ENCODE assay signal across 8 cellular contexts in the genomic region with DNA sequence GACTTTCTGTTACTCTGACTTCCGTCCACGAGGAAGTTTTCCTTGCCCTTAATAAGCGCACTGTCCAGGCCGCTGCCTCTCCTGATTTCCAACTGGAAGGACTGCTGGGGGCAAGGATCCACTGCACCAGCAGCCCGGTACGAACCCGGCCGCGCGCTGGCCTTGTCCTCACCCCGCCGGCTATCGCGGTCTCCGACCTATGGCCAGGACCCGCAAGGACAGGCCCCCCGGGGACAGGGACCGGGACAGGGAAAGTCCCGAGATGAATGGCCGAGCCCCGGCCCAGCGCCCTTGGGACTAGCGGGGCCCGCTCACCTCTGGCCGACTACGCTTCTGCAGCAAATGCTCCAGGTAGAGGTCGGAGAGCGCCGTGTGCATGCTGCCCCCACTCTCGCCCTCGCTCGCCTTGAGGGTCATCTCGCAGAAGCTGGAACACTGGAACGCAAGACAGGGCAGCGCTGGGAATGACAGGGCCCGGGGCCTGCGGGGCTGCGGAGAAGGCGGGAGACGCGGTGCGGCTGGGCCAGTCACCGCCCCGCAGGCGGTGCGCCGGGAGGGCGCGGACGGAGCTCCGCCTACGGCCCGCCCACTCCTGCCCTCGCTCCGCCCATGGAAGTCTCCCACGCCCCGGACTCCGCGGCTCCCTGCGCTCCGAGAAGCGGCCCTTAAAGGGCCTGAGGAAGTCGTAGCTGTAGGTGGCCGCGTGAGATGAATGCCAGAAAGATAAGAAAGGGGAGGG. TPM values are rescaled to one million over a fixed set of nuclear protein-coding genes. Genes with fewer than 3 reads are reported as not detected.
DNase-seq lines count a peak whose midpoint lies in the region; ATAC-seq, FAIRE-seq and TF ChIP-seq lines count a peak whose summit lies in the region.

TSS of gene MPP1 (minus strand) at position 529 of the 739 bp plus-strand sequence. CDS start at position 417, 112 bp downstream.

- FAIRE-seq in astrocyte (lab: Jason Lieb, UNC) = no peak

- DNase-seq in H7 = peak; percentile 91
- DNase-seq in MM.1S = peak; percentile 66
- peak; percentile 35 for DNase-seq in T1000 (lab: John Stamatoyannopoulos, UW)
- peak; percentile 52 for DNase-seq in astrocyte (ENCODE audit: low read depth)
- DNase-seq in hepatocyte (ENCODE audit: low spot score) = peak; percentile 86
- peak; percentile 87 for DNase-seq in retina
- DNase-seq in aorta = peak; percentile 81 to 89

- no peaks in the 10 kb centered on the region for H4K20me1 ChIP-seq in MM.1S (ENCODE audit: insufficient read depth, low read length)
- H4K20me1 ChIP-seq in astrocyte (ENCODE audit: insufficient read depth, low read length) = no peaks in the 10 kb centered on the region
- no peaks in the 10 kb centered on the region for H4K20me1 ChIP-seq in hepatocyte (ENCODE audit: insufficient read depth, poor library complexity, severe bottlenecking)

- no peak within 1 kb of the TSS for H3K27ac Mint-ChIP-seq in astrocyte (ENCODE audit: unreplicated experiment)

- peak within 1 kb of the TSS; percentile 84 for H2AFZ ChIP-seq in MM.1S (ENCODE audit: low read length)
- H2AFZ ChIP-seq in astrocyte (ENCODE audit: low read depth, low read length) = peak within 1 kb of the TSS; percentile 80
- peak within 1 kb of the TSS; percentile 54 for H2AFZ ChIP-seq in hepatocyte

- H3K4me1 Mint-ChIP-seq in astrocyte (ENCODE audit: low read depth, unreplicated experiment) = peaks cover 3% of the 10 kb centered on the region

- H3K79me2 ChIP-seq in MM.1S (ENCODE audit: low read length) = peaks cover 29% of the 10 kb centered on the region; the same call in 1 of the 2 replicates
- H3K79me2 ChIP-seq in astrocyte (ENCODE audit: insufficient read depth, low read length) = no peaks in the 10 kb centered on the region
- H3K79me2 ChIP-seq in hepatocyte = peaks cover 3% of the 10 kb centered on the region

- intact Hi-C loops in aorta (cut with DNase I) = no loop called here

- no peaks in the 10 kb centered on the region for H3K9me2 ChIP-seq in MM.1S (replicated peaks; ENCODE audit: insufficient read depth, low read length)
- H3K9me2 ChIP-seq in hepatocyte (replicated peaks; ENCODE audit: insufficient read depth) = no peaks in the 10 kb centered on the region

- H3K9me3 Mint-ChIP-seq in astrocyte (ENCODE audit: unreplicated experiment) = peaks cover 6% of the 10 kb centered on the region

- H3K4me1 ChIP-seq in MM.1S (ENCODE audit: low read length) (peaks cover 7% of the 10 kb centered on the region), astrocyte (ENCODE audit: insufficient read depth, low read length) (peaks cover 5% of the 10 kb centered on the region), hepatocyte (ENCODE audit: insufficient read depth) (peaks cover 7% of the 10 kb centered on the region), aorta (ENCODE audit: control insufficient read depth in 1 of 2, insufficient read depth in 2 of 2, low read length in 2 of 2) (peaks cover 0 to 1% of the 10 kb centered on the region in 2 donors)

- no peaks in the 10 kb centered on the region for H3K36me3 ChIP-seq in H7 (replicated peaks; ENCODE audit: control insufficient read depth, insufficient read depth, low read length)
- no peaks in the 10 kb centered on the region for H3K36me3 ChIP-seq in MM.1S (replicated peaks; ENCODE audit: insufficient read depth, low read length)
- H3K36me3 ChIP-seq in astrocyte (ENCODE audit: insufficient read depth, low read length) = no peaks in the 10 kb centered on the region
- H3K36me3 ChIP-seq in hepatocyte (replicated peaks; ENCODE audit: insufficient read depth, low read depth) = no peaks in the 10 kb centered on the region
- no peaks in the 10 kb centered on the region for H3K36me3 ChIP-seq in aorta (ENCODE audit: control insufficient read depth in 1 of 2, insufficient read depth in 2 of 2, low read length in 1 of 2)

- H3K9ac ChIP-seq in MM.1S (ENCODE audit: low read length) (peak within 1 kb of the TSS; percentile 57; the same call in 1 of the 2 replicates), astrocyte (ENCODE audit: low read length) (peak within 1 kb of the TSS; percentile 76)

- no peaks in the 10 kb centered on the region for H3K36me3 Mint-ChIP-seq in astrocyte (ENCODE audit: low read depth, unreplicated experiment)

- H3K27me3 Mint-ChIP-seq in astrocyte (ENCODE audit: low read depth, unreplicated experiment) = no peaks in the 10 kb centered on the region

- TF ChIP-seq CTCF in MM.1S (IDR thresholded peaks at IDR 0.05; ENCODE audit: low read length) (no peak), astrocyte (IDR thresholded peaks at IDR 0.05; ENCODE audit: insufficient read depth, low read depth, low read length) (no peak), hepatocyte (IDR thresholded peaks at IDR 0.05; ENCODE audit: poor library complexity) (no peak)

- H3K9me3 ChIP-seq in MM.1S (replicated peaks; ENCODE audit: insufficient read depth, low read length) (no peaks in the 10 kb centered on the region), astrocyte (ENCODE audit: insufficient read depth, low read depth, low read length) (no peaks in the 10 kb centered on the region), hepatocyte (ENCODE audit: low read depth) (no peaks in the 10 kb centered on the region), aorta (ENCODE audit: control insufficient read depth, low read length) (no peaks in the 10 kb centered on the region)

- peak within 1 kb of the TSS; percentile 82 for H3K4me3 Mint-ChIP-seq in astrocyte (ENCODE audit: unreplicated experiment)

- H3K27me3 ChIP-seq in H7 (ENCODE audit: control insufficient read depth, insufficient read depth, low read length) (peaks cover 7% of the 10 kb centered on the region; the same call in 1 of the 2 replicates), MM.1S (replicated peaks; ENCODE audit: insufficient read depth, low read length) (no peaks in the 10 kb centered on the region), astrocyte (ENCODE audit: insufficient read depth, low read length) (no peaks in the 10 kb centered on the region), hepatocyte (no peaks in the 10 kb centered on the region), aorta (ENCODE audit: control insufficient read depth in 1 of 2, insufficient read depth in 2 of 2, low read length in 1 of 2) (no peaks in the 10 kb centered on the region)

- ATAC-seq in aorta (ENCODE audit: low FRiP score) = peak; percentile 96

- H3K27ac ChIP-seq in MM.1S (ENCODE audit: low read length) = no peak within 1 kb of the TSS
- no peak within 1 kb of the TSS for H3K27ac ChIP-seq in astrocyte (ENCODE audit: low read depth, low read length)
- peak within 1 kb of the TSS; percentile 73 for H3K27ac ChIP-seq in hepatocyte
- H3K27ac ChIP-seq in aorta (ENCODE audit: low read depth in 1 of 2, low read length in 2 of 2) = peak within 1 kb of the TSS in 1 of 2 donors; percentile 68

- H3K4me2 ChIP-seq in MM.1S (ENCODE audit: low read depth, low read length) = peak within 1 kb of the TSS; percentile 56
- peak within 1 kb of the TSS; percentile 88 for H3K4me2 ChIP-seq in astrocyte (ENCODE audit: low read length)
- peak within 1 kb of the TSS; percentile 87 for H3K4me2 ChIP-seq in hepatocyte

- peak within 1 kb of the TSS; percentile 69 for H3K4me3 ChIP-seq in GM08714 (ENCODE audit: low read length)
- H3K4me3 ChIP-seq in H7 (ENCODE audit: insufficient read depth, low read depth, low read length) = peak within 1 kb of the TSS; percentile 57
- peak within 1 kb of the TSS; percentile 81 for H3K4me3 ChIP-seq in MM.1S (ENCODE audit: low read length)
- H3K4me3 ChIP-seq in astrocyte (ENCODE audit: insufficient read depth, low read depth, low read length) = peak within 1 kb of the TSS; percentile 68
- H3K4me3 ChIP-seq in hepatocyte = peak within 1 kb of the TSS; percentile 40
- H3K4me3 ChIP-seq in aorta (ENCODE audit: low read length in 2 of 2) = peak within 1 kb of the TSS; percentile 7 to 18

- WGBS in hepatocyte (ENCODE audit: low lambda C conversion rate, missing lambda C conversion rate) = 32% methylated on average over 64 of the region's 65 CpGs
- WGBS in aorta, 2 donors = 1 to 33% methylated on average over 55 to 65 of the region's 65 CpGs

- H3F3A ChIP-seq in MM.1S (ENCODE audit: insufficient read depth, low read length) = peaks cover 2% of the 10 kb centered on the region; the same call in 1 of the 2 replicates

RNA-seq across cellular contexts. Expression of gene MPP1, which starts in this region (rescaled TPM):
- total RNA-seq in H7 (2014; rRNA removed; shearing (Covaris generic)) = 10.5 and 12.5 TPM in 2 replicates
- total RNA-seq in astrocyte = 8.3 and 9.0 TPM in 2 replicates
- total RNA-seq in hepatocyte = 18.7 and 20.4 TPM in 2 replicates
- 11.4 and 15.0 TPM in 2 replicates for polyA plus RNA-seq in hepatocyte
- total RNA-seq in aorta = 10 to 100 TPM; 37.4 to 45.7 TPM
- polyA plus RNA-seq in aorta = 10 to 100 TPM; 23.4 to 38.3 TPM

Comparison
In these comparisons a context has a peak if more than half of its experiments do, and no peak if none do; other contexts are left out.
1. H3K4me3 ChIP-seq: peak in every context shown above with its lines; median percentile 81 in MM.1S; 69 in GM08714; 68 in astrocyte; 57 in H7; 40 in hepatocyte; 12 in aorta.
2. DNase-seq: peak in every context shown above with its lines; median percentile 91 in H7; 87 in retina; 86 in hepatocyte; 85 in aorta; 66 in MM.1S; 52 in astrocyte; 35 in T1000.